ENCODE assay signal across 24 cellular contexts in the genomic region with DNA sequence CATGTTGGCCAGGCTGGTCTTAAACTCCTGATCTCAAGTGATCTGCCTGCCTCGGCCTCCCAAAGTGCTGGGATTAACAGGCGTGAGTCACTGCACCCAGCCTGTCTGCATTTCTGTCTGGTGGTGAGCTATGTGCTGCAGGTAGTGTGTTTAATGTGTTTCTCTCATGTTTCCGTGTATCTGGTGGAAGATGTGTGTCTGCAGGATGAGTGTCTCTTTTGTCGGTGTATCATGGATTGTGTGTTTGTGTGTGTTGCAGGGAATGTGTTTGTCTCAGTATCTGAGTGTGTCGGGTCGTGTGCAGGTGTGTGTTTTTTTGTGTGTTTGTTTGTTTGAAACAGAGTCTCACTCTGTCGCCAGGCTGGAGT.
"Had no signal": no experiment of that assay in that cellular context is flagged by ENCODE, and none has a peak within 500 bp of the region (broad histone marks: within the 10 kb centered on the region; RNA-seq: fewer than 3 reads in every experiment).

No MANE protein-coding gene starts in this region.

- H3K4me3 ChIP-seq: esophagus squamous epithelium, prostate gland, right atrium auricular region, skin epidermis, stomach, thoracic aorta had no signal

- H3K4me1 ChIP-seq: prostate gland had no signal

- H3K27ac Mint-ChIP-seq: activated B cell treated with CpG ODN at 0.5 μM for 24 hours; activated CD4-positive, alpha-beta T cell treated with anti-CD3 and anti-CD28 coated beads, Interleukin-2, amount 10 ng/mL, durations not matched to agents 24 days and 14 days; activated CD8-positive, alpha-beta T cell treated with anti-CD3 and anti-CD28 coated beads for 36 hours; activated naive CD4-positive, alpha-beta T cell treated with anti-CD3 and anti-CD28 coated beads for 36 hours; activated T-helper 17 cell treated with anti-CD3 and anti-CD28 coated beads, Interleukin-2, amount 50 U/mL, for 72 hours; dendritic cell treated with granulocyte-macrophage colony-stimulating factor and Interleukin-4, amounts not matched to agents 40 ng/mL and 50 ng/mL, for 4 days; stimulated activated effector memory CD8-positive, alpha-beta T cell treated with anti-CD3 and anti-CD28 coated beads, Interleukin-12 subunit alpha, Interleukin-12 subunit beta, amount 100 ng/mL, for 72 hours had no signal

- H3K9me3 Mint-ChIP-seq: activated B cell treated with CpG ODN at 0.5 μM for 24 hours; activated CD4-positive, alpha-beta T cell treated with anti-CD3 and anti-CD28 coated beads, Interleukin-2, amount 10 ng/mL, durations not matched to agents 24 days and 14 days; activated CD8-positive, alpha-beta T cell treated with anti-CD3 and anti-CD28 coated beads for 36 hours; activated naive CD4-positive, alpha-beta T cell treated with anti-CD3 and anti-CD28 coated beads for 36 hours; activated T-helper 17 cell treated with anti-CD3 and anti-CD28 coated beads, Interleukin-2, amount 50 U/mL, for 72 hours; central memory CD8-positive, alpha-beta T cell; dendritic cell treated with granulocyte-macrophage colony-stimulating factor and Interleukin-4, amounts not matched to agents 40 ng/mL and 50 ng/mL, for 4 days; neural crest cell; stimulated activated effector memory CD8-positive, alpha-beta T cell treated with anti-CD3 and anti-CD28 coated beads, Interleukin-12 subunit alpha, Interleukin-12 subunit beta, amount 100 ng/mL, for 72 hours had no signal

- H3K9me3 ChIP-seq: esophagus squamous epithelium, prostate gland, right atrium auricular region, stomach, thoracic aorta had no signal

- DNase-seq: activated B cell treated with CpG ODN at 0.5 μM for 24 hours; activated CD4-positive, alpha-beta T cell treated with anti-CD3 and anti-CD28 coated beads, Interleukin-2, amount 10 ng/mL, durations not matched to agents 24 days and 14 days; activated CD8-positive, alpha-beta T cell treated with anti-CD3 and anti-CD28 coated beads for 36 hours; activated naive CD4-positive, alpha-beta T cell treated with anti-CD3 and anti-CD28 coated beads for 36 hours; activated T-cell treated with anti-CD3 and anti-CD28 coated beads, Interleukin-2, amount 50 U/mL, for 1 hour; brain microvascular endothelial cell; effector memory CD4-positive, alpha-beta T cell; esophagus squamous epithelium; stimulated activated CD4-positive, alpha-beta T cell treated with anti-CD3 and anti-CD28 coated beads, Interleukin-15, amount 100 ng/mL, for 24 hours; stimulated activated CD4-positive, alpha-beta T cell treated with anti-CD3 and anti-CD28 coated beads, Interleukin-4, amount 100 ng/mL, for 1 hour; stomach; T-helper 1 cell; T-helper 9 cell had no signal

- H3K27me3 Mint-ChIP-seq: activated T-helper 17 cell treated with anti-CD3 and anti-CD28 coated beads, Interleukin-2, amount 50 U/mL, for 72 hours; central memory CD8-positive, alpha-beta T cell had no signal

- H3K4me3 Mint-ChIP-seq: activated B cell treated with CpG ODN at 0.5 μM for 24 hours; activated CD4-positive, alpha-beta T cell treated with anti-CD3 and anti-CD28 coated beads, Interleukin-2, amount 10 ng/mL, durations not matched to agents 24 days and 14 days; activated CD8-positive, alpha-beta T cell treated with anti-CD3 and anti-CD28 coated beads for 36 hours; activated naive CD4-positive, alpha-beta T cell treated with anti-CD3 and anti-CD28 coated beads for 36 hours; activated T-helper 17 cell treated with anti-CD3 and anti-CD28 coated beads, Interleukin-2, amount 50 U/mL, for 72 hours; central memory CD8-positive, alpha-beta T cell; dendritic cell treated with granulocyte-macrophage colony-stimulating factor and Interleukin-4, amounts not matched to agents 40 ng/mL and 50 ng/mL, for 4 days; neural crest cell; stimulated activated effector memory CD8-positive, alpha-beta T cell treated with anti-CD3 and anti-CD28 coated beads, Interleukin-12 subunit alpha, Interleukin-12 subunit beta, amount 100 ng/mL, for 72 hours had no signal

- FAIRE-seq: endothelial cell of umbilical vein had no signal

- ATAC-seq: left lobe of liver had no signal

- H3K36me3 ChIP-seq: prostate gland, right atrium auricular region had no signal

- H3K27ac ChIP-seq: brain microvascular endothelial cell, esophagus squamous epithelium, prostate gland, right atrium auricular region, stomach, thoracic aorta had no signal

- H3K27me3 ChIP-seq: brain microvascular endothelial cell, right atrium auricular region had no signal

- H3K4me1 Mint-ChIP-seq: activated T-helper 17 cell treated with anti-CD3 and anti-CD28 coated beads, Interleukin-2, amount 50 U/mL, for 72 hours; central memory CD8-positive, alpha-beta T cell; stimulated activated effector memory CD8-positive, alpha-beta T cell treated with anti-CD3 and anti-CD28 coated beads, Interleukin-12 subunit alpha, Interleukin-12 subunit beta, amount 100 ng/mL, for 72 hours had no signal
